1 cellular context compared by ENCODE assay signal in genomic region chr20:62301773-62302340, GRCh38.
TF ChIP-seq lines count a peak whose summit lies in the region.

No MANE protein-coding gene starts in this region.

TF ChIP-seq in HepG2, 621 proteins besides CTCF, POLR2A, EP300 and RAD21 (continued from another document and continues in another):
- peak; percentile 95 for TF ChIP-seq TFDP2 (CRISPR knock-in tag; IDR thresholded peaks at IDR 0.05)
- peak; percentile 84; the same call in 1 of the 2 replicates for TF ChIP-seq ARNTL (CRISPR knock-in tag; IDR thresholded peaks at IDR 0.05)
- 0 out of 2 replicates have a peak, but pooled peaks have one; percentile 40 for TF ChIP-seq GMEB2 (CRISPR knock-in tag; IDR thresholded peaks at IDR 0.05; ENCODE audit: low read depth)
- peak; percentile 95 for TF ChIP-seq SALL1 (CRISPR knock-in tag; IDR thresholded peaks at IDR 0.05)
- TF ChIP-seq CHCHD3 (CRISPR knock-in tag; IDR thresholded peaks at IDR 0.05) = peak; percentile 90; the same call in 1 of the 2 replicates
- TF ChIP-seq, protein P1, sequence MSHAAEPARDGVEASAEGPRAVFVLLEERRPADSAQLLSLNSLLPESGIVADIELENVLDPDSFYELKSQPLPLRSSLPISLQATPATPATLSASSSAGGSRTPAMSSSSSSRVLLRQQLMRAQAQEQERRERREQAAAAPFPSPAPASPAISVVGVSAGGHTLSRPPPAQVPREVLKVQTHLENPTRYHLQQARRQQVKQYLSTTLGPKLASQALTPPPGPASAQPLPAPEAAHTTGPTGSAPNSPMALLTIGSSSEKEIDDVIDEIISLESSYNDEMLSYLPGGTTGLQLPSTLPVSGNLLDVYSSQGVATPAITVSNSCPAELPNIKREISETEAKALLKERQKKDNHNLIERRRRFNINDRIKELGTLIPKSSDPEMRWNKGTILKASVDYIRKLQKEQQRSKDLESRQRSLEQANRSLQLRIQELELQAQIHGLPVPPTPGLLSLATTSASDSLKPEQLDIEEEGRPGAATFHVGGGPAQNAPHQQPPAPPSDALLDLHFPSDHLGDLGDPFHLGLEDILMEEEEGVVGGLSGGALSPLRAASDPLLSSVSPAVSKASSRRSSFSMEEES (CRISPR knock-in tag; IDR thresholded peaks at IDR 0.05) = peak; percentile 63; the same call in 1 of the 2 replicates
- TF ChIP-seq, protein P2, sequence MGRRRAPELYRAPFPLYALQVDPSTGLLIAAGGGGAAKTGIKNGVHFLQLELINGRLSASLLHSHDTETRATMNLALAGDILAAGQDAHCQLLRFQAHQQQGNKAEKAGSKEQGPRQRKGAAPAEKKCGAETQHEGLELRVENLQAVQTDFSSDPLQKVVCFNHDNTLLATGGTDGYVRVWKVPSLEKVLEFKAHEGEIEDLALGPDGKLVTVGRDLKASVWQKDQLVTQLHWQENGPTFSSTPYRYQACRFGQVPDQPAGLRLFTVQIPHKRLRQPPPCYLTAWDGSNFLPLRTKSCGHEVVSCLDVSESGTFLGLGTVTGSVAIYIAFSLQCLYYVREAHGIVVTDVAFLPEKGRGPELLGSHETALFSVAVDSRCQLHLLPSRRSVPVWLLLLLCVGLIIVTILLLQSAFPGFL (CRISPR knock-in tag; IDR thresholded peaks at IDR 0.05) = peak; percentile 60; the same call in 1 of the 2 replicates
- 0 out of 2 replicates have a peak, but pooled peaks have one; percentile 54 for TF ChIP-seq ZNF101 (CRISPR knock-in tag; IDR thresholded peaks at IDR 0.05; ENCODE audit: borderline replicate concordance, low read depth)
- TF ChIP-seq SIN3A (IDR thresholded peaks at IDR 0.05; ENCODE audit: borderline replicate concordance, low read depth, low read length) = peak; percentile 92
- TF ChIP-seq MBD4 (IDR thresholded peaks at IDR 0.05; ENCODE audit: borderline replicate concordance, low read length) = no peak
- no peak for TF ChIP-seq NFIC (IDR thresholded peaks at IDR 0.05; ENCODE audit: low read length)
- no peak for TF ChIP-seq SRSF1 (optimal IDR thresholded peaks at IDR 0.05; ENCODE audit: low read depth, low read length)
- TF ChIP-seq ZFP37 (CRISPR knock-in tag; IDR thresholded peaks at IDR 0.05; ENCODE audit: borderline replicate concordance) = peak; percentile 78; the same call in 1 of the 2 replicates
- no peak for TF ChIP-seq REL (CRISPR knock-in tag; conservative IDR thresholded peaks at IDR 0.05)
- TF ChIP-seq MTA3 (CRISPR knock-in tag; IDR thresholded peaks at IDR 0.05) = no peak
- peak; percentile 98 for TF ChIP-seq ZNF614 (CRISPR knock-in tag; IDR thresholded peaks at IDR 0.05; ENCODE audit: borderline replicate concordance)
- TF ChIP-seq ZNF780A (CRISPR knock-in tag; IDR thresholded peaks at IDR 0.05) = no peak
- TF ChIP-seq NONO (IDR thresholded peaks at IDR 0.05) = no peak
- peak; percentile 67; the same call in 1 of the 2 replicates for TF ChIP-seq NONO (CRISPR knock-in tag; conservative IDR thresholded peaks at IDR 0.05)
- TF ChIP-seq NCOA5 (CRISPR knock-in tag; IDR thresholded peaks at IDR 0.05) = no peak
- TF ChIP-seq HDAC1 (CRISPR knock-in tag; IDR thresholded peaks at IDR 0.05) = peak; percentile 78
- no peak for TF ChIP-seq ZNF33A (CRISPR knock-in tag; IDR thresholded peaks at IDR 0.05; ENCODE audit: borderline replicate concordance)
- TF ChIP-seq GMEB1 (CRISPR knock-in tag; IDR thresholded peaks at IDR 0.05; ENCODE audit: borderline replicate concordance) = 0 out of 2 replicates have a peak, but pooled peaks have one; percentile 67
- TF ChIP-seq ZNF343 (CRISPR knock-in tag; IDR thresholded peaks at IDR 0.05) = 0 out of 2 replicates have a peak, but pooled peaks have one; percentile 61
- no peak for TF ChIP-seq ZNF138 (CRISPR knock-in tag; IDR thresholded peaks at IDR 0.05; ENCODE audit: low read depth)
- peak; percentile 31 to 60; a peak in 2 of 4 replicates for TF ChIP-seq NR2F1 (CRISPR knock-in tag; IDR thresholded peaks at IDR 0.05)
- TF ChIP-seq ZNF672 (CRISPR knock-in tag; IDR thresholded peaks at IDR 0.05) = no peak
- 0 out of 2 replicates have a peak, but pooled peaks have one; percentile 39 for TF ChIP-seq ZNF501 (CRISPR knock-in tag; IDR thresholded peaks at IDR 0.05)
- peak; percentile 93 for TF ChIP-seq ETV6 (CRISPR knock-in tag; conservative IDR thresholded peaks at IDR 0.05)
- TF ChIP-seq ZNF572 (CRISPR knock-in tag; IDR thresholded peaks at IDR 0.05) = peak; percentile 96
- no peak for TF ChIP-seq NPAS2 (CRISPR knock-in tag; IDR thresholded peaks at IDR 0.05; ENCODE audit: borderline replicate concordance)
- TF ChIP-seq SCMH1 (CRISPR knock-in tag; IDR thresholded peaks at IDR 0.05; ENCODE audit: borderline replicate concordance) = no peak
- TF ChIP-seq, protein P3, sequence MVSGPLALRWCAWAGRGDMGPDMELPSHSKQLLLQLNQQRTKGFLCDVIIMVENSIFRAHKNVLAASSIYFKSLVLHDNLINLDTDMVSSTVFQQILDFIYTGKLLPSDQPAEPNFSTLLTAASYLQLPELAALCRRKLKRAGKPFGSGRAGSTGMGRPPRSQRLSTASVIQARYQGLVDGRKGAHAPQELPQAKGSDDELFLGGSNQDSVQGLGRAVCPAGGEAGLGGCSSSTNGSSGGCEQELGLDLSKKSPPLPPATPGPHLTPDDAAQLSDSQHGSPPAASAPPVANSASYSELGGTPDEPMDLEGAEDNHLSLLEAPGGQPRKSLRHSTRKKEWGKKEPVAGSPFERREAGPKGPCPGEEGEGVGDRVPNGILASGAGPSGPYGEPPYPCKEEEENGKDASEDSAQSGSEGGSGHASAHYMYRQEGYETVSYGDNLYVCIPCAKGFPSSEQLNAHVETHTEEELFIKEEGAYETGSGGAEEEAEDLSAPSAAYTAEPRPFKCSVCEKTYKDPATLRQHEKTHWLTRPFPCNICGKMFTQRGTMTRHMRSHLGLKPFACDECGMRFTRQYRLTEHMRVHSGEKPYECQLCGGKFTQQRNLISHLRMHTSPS (CRISPR knock-in tag; IDR thresholded peaks at IDR 0.05; ENCODE audit: low read depth) = peak; percentile 40; the same call in 1 of the 2 replicates
- TF ChIP-seq ZNF883 (CRISPR knock-in tag; IDR thresholded peaks at IDR 0.05; ENCODE audit: not compliant biosample characterization) = peak; percentile 58
- TF ChIP-seq ZNF256 (CRISPR knock-in tag; conservative IDR thresholded peaks at IDR 0.05) = peak; percentile 92
- TF ChIP-seq NFYB (CRISPR knock-in tag; IDR thresholded peaks at IDR 0.05) = peak; percentile 48
- TF ChIP-seq ZNF274 (CRISPR knock-in tag; IDR thresholded peaks at IDR 0.05) = peak; percentile 91
- TF ChIP-seq ZNF136 (CRISPR knock-in tag; IDR thresholded peaks at IDR 0.05; ENCODE audit: low read depth) = peak; percentile 78; the same call in 1 of the 2 replicates
- TF ChIP-seq, protein P4, sequence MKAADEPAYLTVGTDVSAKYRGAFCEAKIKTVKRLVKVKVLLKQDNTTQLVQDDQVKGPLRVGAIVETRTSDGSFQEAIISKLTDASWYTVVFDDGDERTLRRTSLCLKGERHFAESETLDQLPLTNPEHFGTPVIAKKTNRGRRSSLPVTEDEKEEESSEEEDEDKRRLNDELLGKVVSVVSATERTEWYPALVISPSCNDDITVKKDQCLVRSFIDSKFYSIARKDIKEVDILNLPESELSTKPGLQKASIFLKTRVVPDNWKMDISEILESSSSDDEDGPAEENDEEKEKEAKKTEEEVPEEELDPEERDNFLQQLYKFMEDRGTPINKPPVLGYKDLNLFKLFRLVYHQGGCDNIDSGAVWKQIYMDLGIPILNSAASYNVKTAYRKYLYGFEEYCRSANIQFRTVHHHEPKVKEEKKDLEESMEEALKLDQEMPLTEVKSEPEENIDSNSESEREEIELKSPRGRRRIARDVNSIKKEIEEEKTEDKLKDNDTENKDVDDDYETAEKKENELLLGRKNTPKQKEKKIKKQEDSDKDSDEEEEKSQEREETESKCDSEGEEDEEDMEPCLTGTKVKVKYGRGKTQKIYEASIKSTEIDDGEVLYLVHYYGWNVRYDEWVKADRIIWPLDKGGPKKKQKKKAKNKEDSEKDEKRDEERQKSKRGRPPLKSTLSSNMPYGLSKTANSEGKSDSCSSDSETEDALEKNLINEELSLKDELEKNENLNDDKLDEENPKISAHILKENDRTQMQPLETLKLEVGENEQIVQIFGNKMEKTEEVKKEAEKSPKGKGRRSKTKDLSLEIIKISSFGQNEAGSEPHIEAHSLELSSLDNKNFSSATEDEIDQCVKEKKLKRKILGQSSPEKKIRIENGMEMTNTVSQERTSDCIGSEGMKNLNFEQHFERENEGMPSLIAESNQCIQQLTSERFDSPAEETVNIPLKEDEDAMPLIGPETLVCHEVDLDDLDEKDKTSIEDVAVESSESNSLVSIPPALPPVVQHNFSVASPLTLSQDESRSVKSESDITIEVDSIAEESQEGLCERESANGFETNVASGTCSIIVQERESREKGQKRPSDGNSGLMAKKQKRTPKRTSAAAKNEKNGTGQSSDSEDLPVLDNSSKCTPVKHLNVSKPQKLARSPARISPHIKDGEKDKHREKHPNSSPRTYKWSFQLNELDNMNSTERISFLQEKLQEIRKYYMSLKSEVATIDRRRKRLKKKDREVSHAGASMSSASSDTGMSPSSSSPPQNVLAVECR (CRISPR knock-in tag; IDR thresholded peaks at IDR 0.05; ENCODE audit: borderline replicate concordance) = peak; percentile 12; the same call in 1 of the 2 replicates
- TF ChIP-seq RERE (CRISPR knock-in tag; IDR thresholded peaks at IDR 0.05; ENCODE audit: low read depth) = peak; percentile 61
- peak; percentile 70; the same call in 1 of the 2 replicates for TF ChIP-seq ZNF747 (CRISPR knock-in tag; IDR thresholded peaks at IDR 0.05; ENCODE audit: borderline replicate concordance)
- no peak for TF ChIP-seq FLYWCH1 (CRISPR knock-in tag; IDR thresholded peaks at IDR 0.05)
- no peak for TF ChIP-seq ZNF75D (CRISPR knock-in tag; IDR thresholded peaks at IDR 0.05; ENCODE audit: borderline replicate concordance)
- peak; percentile 80 for TF ChIP-seq ZNF781 (CRISPR knock-in tag; IDR thresholded peaks at IDR 0.05; ENCODE audit: borderline replicate concordance, not compliant biosample characterization)
- TF ChIP-seq POGZ (CRISPR knock-in tag; IDR thresholded peaks at IDR 0.05) = peak; percentile 91
- TF ChIP-seq ZNF33B (CRISPR knock-in tag; IDR thresholded peaks at IDR 0.05) = no peak; the same call in none of the 2 replicates
- TF ChIP-seq ZNF839 (CRISPR knock-in tag; IDR thresholded peaks at IDR 0.05; ENCODE audit: borderline replicate concordance) = no peak
- TF ChIP-seq SYNCRIP (IDR thresholded peaks at IDR 0.05; ENCODE audit: insufficient read depth, low read depth, low read length) = no peak
